10 cellular contexts compared by ENCODE assay signal in genomic region chr16:153870-154222, GRCh38. TPM values are rescaled to one million over a fixed set of nuclear protein-coding genes. Genes with fewer than 3 reads are reported as not detected.
A peak's percentile ranks its signal among the peaks of the same experiment; 100 is the strongest.
DNase-seq lines count a peak whose midpoint lies in the region; ATAC-seq and TF ChIP-seq lines count a peak whose summit lies in the region.
"Not testable (repeated sequence)": the region's sequence is repeated elsewhere in the genome, so short reads cannot be mapped to it uniquely, and the experiment has no call there.
"Had no signal": no experiment of that assay in that cellular context is flagged by ENCODE, and none has a peak within 500 bp of the region (broad histone marks: within the 10 kb centered on the region; RNA-seq: fewer than 3 reads in every experiment).

No MANE protein-coding gene starts in this region.

- TF ChIP-seq CTCF in CD8-positive, alpha-beta T cell (IDR thresholded peaks at IDR 0.05); HL-60 (IDR thresholded peaks at IDR 0.05; ENCODE audit: insufficient read depth, low read length); endodermal cell (conservative IDR thresholded peaks at IDR 0.05); natural killer cell (IDR thresholded peaks at IDR 0.05); upper lobe of right lung (IDR thresholded peaks at IDR 0.05): not testable (repeated sequence)

- not testable (repeated sequence) for H3K4me1 Mint-ChIP-seq in CD8-positive, alpha-beta T cell (ENCODE audit: low read depth); activated CD4-positive, alpha-beta T cell treated with anti-CD3 and anti-CD28 coated beads for 36 hours; activated naive CD8-positive, alpha-beta T cell treated with anti-CD3 and anti-CD28 coated beads, Interleukin-2, amount 50 U/mL, for 24 hours; endodermal cell
- H3K4me1 Mint-ChIP-seq in natural killer cell = peaks cover 10% of the 10 kb centered on the region in 2 donors

- H3K4me3 ChIP-seq in CD8-positive, alpha-beta T cell (ENCODE audit: low read depth, low read length); endodermal cell (ENCODE audit: low read length); right cardiac atrium (ENCODE audit: low read length); upper lobe of right lung: not testable (repeated sequence)
- H3K4me3 ChIP-seq in HL-60 (replicated peaks; ENCODE audit: insufficient read depth, low read length) = 0 out of 2 replicates have a peak overlapping the region, but pooled peaks have one; percentile 39

- peak; percentile 58 for ATAC-seq in CD8-positive, alpha-beta T cell
- ATAC-seq in activated CD4-positive, alpha-beta T cell treated with anti-CD3 and anti-CD28 coated beads for 36 hours = peak; percentile 51
- ATAC-seq in activated naive CD8-positive, alpha-beta T cell treated with anti-CD3 and anti-CD28 coated beads, Interleukin-2, amount 50 U/mL, for 24 hours = peak; percentile 50
- ATAC-seq in right cardiac atrium = peak; percentile 22 to 27
- peak in 2 of 3 donors; percentile 56 to 61 for ATAC-seq in natural killer cell
- ATAC-seq in upper lobe of right lung = peak; percentile 6

- H3K27ac ChIP-seq in CD8-positive, alpha-beta T cell (ENCODE audit: low read depth, low read length); HL-60 (replicated peaks); endodermal cell (ENCODE audit: low read depth, low read length); right cardiac atrium (ENCODE audit: low read length); upper lobe of right lung: not testable (repeated sequence)

- not testable (repeated sequence) for H3K9me3 Mint-ChIP-seq in CD8-positive, alpha-beta T cell; activated CD4-positive, alpha-beta T cell treated with anti-CD3 and anti-CD28 coated beads for 36 hours (ENCODE audit: low read depth); activated naive CD8-positive, alpha-beta T cell treated with anti-CD3 and anti-CD28 coated beads, Interleukin-2, amount 50 U/mL, for 24 hours; endodermal cell; natural killer cell

- H3K36me3 ChIP-seq in CD8-positive, alpha-beta T cell (ENCODE audit: insufficient read depth, low read length); endodermal cell (ENCODE audit: control insufficient read depth, insufficient read depth, low read length); upper lobe of right lung: not testable (repeated sequence)

- H3K4me1 ChIP-seq in CD8-positive, alpha-beta T cell (ENCODE audit: insufficient read depth, low read length); endodermal cell (ENCODE audit: control insufficient read depth, insufficient read depth, low read length); right cardiac atrium (ENCODE audit: control insufficient read depth, insufficient read depth, low read length); upper lobe of right lung: not testable (repeated sequence)

- H3K4me3 Mint-ChIP-seq in CD8-positive, alpha-beta T cell; activated CD4-positive, alpha-beta T cell treated with anti-CD3 and anti-CD28 coated beads for 36 hours; activated naive CD8-positive, alpha-beta T cell treated with anti-CD3 and anti-CD28 coated beads, Interleukin-2, amount 50 U/mL, for 24 hours; natural killer cell: not testable (repeated sequence)
- peak overlapping the region; percentile 57 for H3K4me3 Mint-ChIP-seq in endodermal cell

- POLR2A ChIA-PET in CD8-positive, alpha-beta T cell (lab: Charles Lee); activated CD4-positive, alpha-beta T cell treated with anti-CD3 and anti-CD28 coated beads for 36 hours (lab: Charles Lee): not testable (repeated sequence)

- H3K27me3 Mint-ChIP-seq in CD8-positive, alpha-beta T cell (ENCODE audit: low read depth) = peaks cover 27% of the 10 kb centered on the region
- H3K27me3 Mint-ChIP-seq in activated CD4-positive, alpha-beta T cell treated with anti-CD3 and anti-CD28 coated beads for 36 hours = peaks cover 27% of the 10 kb centered on the region
- peaks cover 47% of the 10 kb centered on the region for H3K27me3 Mint-ChIP-seq in activated naive CD8-positive, alpha-beta T cell treated with anti-CD3 and anti-CD28 coated beads, Interleukin-2, amount 50 U/mL, for 24 hours
- peaks cover 79% of the 10 kb centered on the region for H3K27me3 Mint-ChIP-seq in endodermal cell (ENCODE audit: insufficient read depth)
- peaks cover under 1 to 18% of the 10 kb centered on the region in 2 donors for H3K27me3 Mint-ChIP-seq in natural killer cell (ENCODE audit: low read depth in 2 of 2)

- H3K36me3 Mint-ChIP-seq in CD8-positive, alpha-beta T cell; activated CD4-positive, alpha-beta T cell treated with anti-CD3 and anti-CD28 coated beads for 36 hours (ENCODE audit: low read depth); activated naive CD8-positive, alpha-beta T cell treated with anti-CD3 and anti-CD28 coated beads, Interleukin-2, amount 50 U/mL, for 24 hours (ENCODE audit: low read depth); endodermal cell (ENCODE audit: low read depth); natural killer cell: not testable (repeated sequence)

- CTCF ChIA-PET in CD8-positive, alpha-beta T cell (lab: Charles Lee); activated CD4-positive, alpha-beta T cell treated with anti-CD3 and anti-CD28 coated beads for 36 hours (lab: Charles Lee): not testable (repeated sequence)

- H3K9me3 ChIP-seq in CD8-positive, alpha-beta T cell (ENCODE audit: low read length); endodermal cell (ENCODE audit: control insufficient read depth, low read length); right cardiac atrium (ENCODE audit: control insufficient read depth, low read length); upper lobe of right lung: not testable (repeated sequence)

- no CpG with 5 or more reads among the region's 53 CpGs for WGBS in endodermal cell (ENCODE audit: insufficient coverage in 1 of 2, insufficient read length in 1 of 2), 2 experiments
- WGBS in right cardiac atrium = under 1% methylated on average over 18 of the region's 53 CpGs

- not testable (repeated sequence) for H3K27ac Mint-ChIP-seq in CD8-positive, alpha-beta T cell; activated CD4-positive, alpha-beta T cell treated with anti-CD3 and anti-CD28 coated beads for 36 hours; activated naive CD8-positive, alpha-beta T cell treated with anti-CD3 and anti-CD28 coated beads, Interleukin-2, amount 50 U/mL, for 24 hours; endodermal cell; natural killer cell

- not testable (repeated sequence) for DNase-seq in CD8-positive, alpha-beta T cell; HL-60 (ENCODE audit: low read depth in 1 of 2, low spot score in 1 of 2); activated CD4-positive, alpha-beta T cell treated with anti-CD3 and anti-CD28 coated beads for 36 hours; activated naive CD8-positive, alpha-beta T cell treated with anti-CD3 and anti-CD28 coated beads, Interleukin-2, amount 50 U/mL, for 24 hours; endodermal cell; right cardiac atrium; natural killer cell; upper lobe of right lung

- not testable (repeated sequence) for H3K27me3 ChIP-seq in CD8-positive, alpha-beta T cell (ENCODE audit: insufficient read depth, low read length); right cardiac atrium (ENCODE audit: control insufficient read depth, insufficient read depth); upper lobe of right lung
- peaks cover 33% of the 10 kb centered on the region for H3K27me3 ChIP-seq in HL-60 (ENCODE audit: insufficient read depth, poor library complexity, severe bottlenecking)
- H3K27me3 ChIP-seq in endodermal cell (ENCODE audit: control insufficient read depth, insufficient read depth, low read length, poor library complexity, severe bottlenecking) = peaks cover 83% of the 10 kb centered on the region

- H3K9ac ChIP-seq in endodermal cell (ENCODE audit: extremely low read depth, low read length, poor library complexity, severe bottlenecking) = not testable (repeated sequence)

- intact Hi-C loops in CD8-positive, alpha-beta T cell (cut with DNase I, micrococcal nuclease); right cardiac atrium (cut with DNase I); natural killer cell (cut with micrococcal nuclease); upper lobe of right lung (cut with DNase I): not testable (repeated sequence)
- intact Hi-C loops in activated CD4-positive, alpha-beta T cell treated with anti-CD3 and anti-CD28 coated beads for 36 hours (cut with DNase I, micrococcal nuclease) = loop anchor here (1.0 kb wide), 1 partner anchor 8 kb away; no protein-coding TSS in a partner anchor

RNA-seq across cellular contexts. Expression of gene HBZ, which starts 1.4 kb away (rescaled TPM):
- total RNA-seq in CD8-positive, alpha-beta T cell = not detected
- total RNA-seq in activated CD4-positive, alpha-beta T cell treated with anti-CD3 and anti-CD28 coated beads for 36 hours = not detected
- not detected for total RNA-seq in endodermal cell
- not detected for polyA plus RNA-seq in endodermal cell (2013, experiment 1 of 2)
- polyA plus RNA-seq in endodermal cell (2013, experiment 2 of 2) = not detected
- not detected for total RNA-seq in right cardiac atrium
- not detected for polyA plus RNA-seq in right cardiac atrium
- total RNA-seq in natural killer cell = not detected
- total RNA-seq in upper lobe of right lung = not detected
- total RNA-seq: A673, H7 had no signal

RNA-seq across cellular contexts. Expression of gene HBM, which starts 11.9 kb away (rescaled TPM):
- total RNA-seq in CD8-positive, alpha-beta T cell = not detected
- total RNA-seq in activated CD4-positive, alpha-beta T cell treated with anti-CD3 and anti-CD28 coated beads for 36 hours = not detected
- total RNA-seq in endodermal cell (not detected), right cardiac atrium (not detected), natural killer cell (not detected), upper lobe of right lung (not detected)
- not detected for polyA plus RNA-seq in endodermal cell (2013, experiment 1 of 2)
- polyA plus RNA-seq in endodermal cell (2013, experiment 2 of 2) = not detected
- not detected for polyA plus RNA-seq in right cardiac atrium
- total RNA-seq: A673, H7 had no signal

RNA-seq across cellular contexts. Expression of gene NPRL3, which starts 15.4 kb away (rescaled TPM):
- total RNA-seq in CD8-positive, alpha-beta T cell = 10 to 100 TPM; 21.5 to 24.5 TPM
- total RNA-seq in activated CD4-positive, alpha-beta T cell treated with anti-CD3 and anti-CD28 coated beads for 36 hours = 10 to 100 TPM; 49.1 to 53.9 TPM
- total RNA-seq in endodermal cell (10 to 100 TPM; 34.8 to 37.0 TPM), right cardiac atrium (10 to 100 TPM; 19.9 to 25.6 (median 22.7) TPM), natural killer cell (10 to 100 TPM; 44.8 to 62.1 (median 55.7) TPM), upper lobe of right lung (30.6 TPM)
- polyA plus RNA-seq in endodermal cell (2013, experiment 1 of 2) = 31.7 TPM
- 25.0 TPM for polyA plus RNA-seq in endodermal cell (2013, experiment 2 of 2)
- 17.9 TPM for polyA plus RNA-seq in right cardiac atrium

RNA-seq across cellular contexts. Expression of gene HBA2, which starts 18.8 kb away (rescaled TPM):
- total RNA-seq in CD8-positive, alpha-beta T cell = not detected
- not detected for total RNA-seq in activated CD4-positive, alpha-beta T cell treated with anti-CD3 and anti-CD28 coated beads for 36 hours
- total RNA-seq in endodermal cell (1 to 10 TPM in 1 of 2 donors, not detected in 1; 1.2 TPM), right cardiac atrium (100 to 1,000 TPM in 1 of 4 donors, 10 to 100 TPM in 3; 38.4 to 111 (median 51.4) TPM), natural killer cell (1 to 10 TPM in 2 of 3 donors, not detected in 1; 3.2 to 9.9 TPM), upper lobe of right lung (248 TPM)
- polyA plus RNA-seq in endodermal cell (2013, experiment 1 of 2) = not detected
- not detected for polyA plus RNA-seq in endodermal cell (2013, experiment 2 of 2)
- polyA plus RNA-seq in right cardiac atrium = 5.2 TPM
- total RNA-seq: H7 had no signal

RNA-seq across cellular contexts. Expression of gene HBA1, which starts 22.6 kb away (rescaled TPM):
- under 1 TPM in 1 of 2 experiments, not detected in 1; 0.68 TPM for total RNA-seq in CD8-positive, alpha-beta T cell
- total RNA-seq in activated CD4-positive, alpha-beta T cell treated with anti-CD3 and anti-CD28 coated beads for 36 hours = not detected
- total RNA-seq in endodermal cell = 1 to 10 TPM in 1 of 2 donors, not detected in 1; 1.1 TPM
- polyA plus RNA-seq in endodermal cell (2013, experiment 1 of 2) = not detected
- polyA plus RNA-seq in endodermal cell (2013, experiment 2 of 2) = not detected
- total RNA-seq in right cardiac atrium = 100 to 1,000 TPM in 1 of 4 donors, 10 to 100 TPM in 3; 38.3 to 130 (median 70.9) TPM
- 4.8 TPM for polyA plus RNA-seq in right cardiac atrium
- 10 to 100 TPM in 1 of 3 donors, not detected in 2; 16.9 TPM for total RNA-seq in natural killer cell
- 241 TPM for total RNA-seq in upper lobe of right lung
- total RNA-seq: H7 had no signal

Comparison
In these comparisons a context has a peak if more than half of its experiments do, and no peak if none do; other contexts are left out.
1. ATAC-seq: peak in every context shown above with its lines; median percentile 58 in natural killer cell; 58 in CD8-positive, alpha-beta T cell; 51 in activated CD4-positive, alpha-beta T cell treated with anti-CD3 and anti-CD28 coated beads for 36 hours; 50 in activated naive CD8-positive, alpha-beta T cell treated with anti-CD3 and anti-CD28 coated beads, Interleukin-2, amount 50 U/mL, for 24 hours; 24 in right cardiac atrium; 6 in upper lobe of right lung.